Comparison of ENCODE assay signal across 1 cellular context in the genomic region with DNA sequence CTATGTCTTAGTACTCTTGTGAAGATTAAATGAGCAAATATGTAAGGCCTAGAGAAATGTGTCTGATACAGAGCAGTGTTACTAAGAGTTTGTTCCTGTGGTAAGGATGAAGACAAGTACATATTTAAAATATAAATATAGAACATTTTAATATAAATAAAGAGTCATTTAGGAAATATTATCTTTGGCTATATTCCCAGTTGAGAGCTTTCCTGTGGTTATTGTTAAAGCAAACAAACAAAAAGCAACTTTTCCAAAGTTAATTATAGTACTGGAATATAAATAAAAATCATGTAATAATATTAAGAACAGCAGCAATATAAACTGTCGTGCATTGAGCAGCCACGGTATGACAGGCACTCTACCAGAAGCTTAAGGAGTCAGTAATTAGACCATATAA.
TF ChIP-seq lines count a peak whose summit lies in the region.

No MANE protein-coding gene starts in this region.

TF ChIP-seq in IMR-90, 13 proteins besides CTCF, POLR2A, EP300 and RAD21:
- TF ChIP-seq USF2 (IDR thresholded peaks at IDR 0.05; ENCODE audit: low read depth, low read length) (no peak), SMC3 (IDR thresholded peaks at IDR 0.05; ENCODE audit: low read depth, low read length) (no peak)
